ENCODE assay signal across 1 cellular context in the genomic region with DNA sequence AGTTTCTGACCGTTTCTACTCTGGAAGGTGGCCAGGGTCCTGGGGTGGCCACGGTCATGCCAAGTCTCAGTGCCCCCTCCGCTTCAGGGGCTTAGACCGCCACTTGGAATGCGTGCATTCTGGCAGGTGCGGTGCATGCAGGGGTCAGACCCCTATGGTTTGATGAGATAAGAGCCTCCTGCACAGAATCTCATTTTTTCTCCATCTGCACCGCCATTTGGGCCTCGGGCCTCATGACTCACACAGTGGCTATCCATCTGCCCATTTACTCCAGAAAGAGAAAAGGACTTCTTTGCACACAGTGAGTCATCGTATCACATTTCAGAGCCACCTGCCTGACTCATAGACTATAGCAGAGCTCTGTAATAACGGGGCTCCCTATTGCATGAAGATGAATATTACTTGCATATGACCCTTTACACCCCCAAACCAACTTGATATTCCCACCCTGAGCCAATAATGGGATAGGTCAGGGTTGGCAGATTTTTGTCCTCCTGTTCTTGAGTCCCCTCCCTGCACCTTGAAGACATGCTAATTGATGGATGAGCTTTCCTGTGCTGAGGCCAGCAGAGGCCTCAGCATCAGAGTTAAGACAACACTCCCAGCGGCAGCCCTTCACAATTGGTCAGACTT.
TF ChIP-seq lines count a peak whose summit lies in the region.

No MANE protein-coding gene starts in this region.

TF ChIP-seq in GM23338, 12 proteins besides CTCF, POLR2A, EP300 and RAD21 (continued from another document):
- TF ChIP-seq, protein P1, sequence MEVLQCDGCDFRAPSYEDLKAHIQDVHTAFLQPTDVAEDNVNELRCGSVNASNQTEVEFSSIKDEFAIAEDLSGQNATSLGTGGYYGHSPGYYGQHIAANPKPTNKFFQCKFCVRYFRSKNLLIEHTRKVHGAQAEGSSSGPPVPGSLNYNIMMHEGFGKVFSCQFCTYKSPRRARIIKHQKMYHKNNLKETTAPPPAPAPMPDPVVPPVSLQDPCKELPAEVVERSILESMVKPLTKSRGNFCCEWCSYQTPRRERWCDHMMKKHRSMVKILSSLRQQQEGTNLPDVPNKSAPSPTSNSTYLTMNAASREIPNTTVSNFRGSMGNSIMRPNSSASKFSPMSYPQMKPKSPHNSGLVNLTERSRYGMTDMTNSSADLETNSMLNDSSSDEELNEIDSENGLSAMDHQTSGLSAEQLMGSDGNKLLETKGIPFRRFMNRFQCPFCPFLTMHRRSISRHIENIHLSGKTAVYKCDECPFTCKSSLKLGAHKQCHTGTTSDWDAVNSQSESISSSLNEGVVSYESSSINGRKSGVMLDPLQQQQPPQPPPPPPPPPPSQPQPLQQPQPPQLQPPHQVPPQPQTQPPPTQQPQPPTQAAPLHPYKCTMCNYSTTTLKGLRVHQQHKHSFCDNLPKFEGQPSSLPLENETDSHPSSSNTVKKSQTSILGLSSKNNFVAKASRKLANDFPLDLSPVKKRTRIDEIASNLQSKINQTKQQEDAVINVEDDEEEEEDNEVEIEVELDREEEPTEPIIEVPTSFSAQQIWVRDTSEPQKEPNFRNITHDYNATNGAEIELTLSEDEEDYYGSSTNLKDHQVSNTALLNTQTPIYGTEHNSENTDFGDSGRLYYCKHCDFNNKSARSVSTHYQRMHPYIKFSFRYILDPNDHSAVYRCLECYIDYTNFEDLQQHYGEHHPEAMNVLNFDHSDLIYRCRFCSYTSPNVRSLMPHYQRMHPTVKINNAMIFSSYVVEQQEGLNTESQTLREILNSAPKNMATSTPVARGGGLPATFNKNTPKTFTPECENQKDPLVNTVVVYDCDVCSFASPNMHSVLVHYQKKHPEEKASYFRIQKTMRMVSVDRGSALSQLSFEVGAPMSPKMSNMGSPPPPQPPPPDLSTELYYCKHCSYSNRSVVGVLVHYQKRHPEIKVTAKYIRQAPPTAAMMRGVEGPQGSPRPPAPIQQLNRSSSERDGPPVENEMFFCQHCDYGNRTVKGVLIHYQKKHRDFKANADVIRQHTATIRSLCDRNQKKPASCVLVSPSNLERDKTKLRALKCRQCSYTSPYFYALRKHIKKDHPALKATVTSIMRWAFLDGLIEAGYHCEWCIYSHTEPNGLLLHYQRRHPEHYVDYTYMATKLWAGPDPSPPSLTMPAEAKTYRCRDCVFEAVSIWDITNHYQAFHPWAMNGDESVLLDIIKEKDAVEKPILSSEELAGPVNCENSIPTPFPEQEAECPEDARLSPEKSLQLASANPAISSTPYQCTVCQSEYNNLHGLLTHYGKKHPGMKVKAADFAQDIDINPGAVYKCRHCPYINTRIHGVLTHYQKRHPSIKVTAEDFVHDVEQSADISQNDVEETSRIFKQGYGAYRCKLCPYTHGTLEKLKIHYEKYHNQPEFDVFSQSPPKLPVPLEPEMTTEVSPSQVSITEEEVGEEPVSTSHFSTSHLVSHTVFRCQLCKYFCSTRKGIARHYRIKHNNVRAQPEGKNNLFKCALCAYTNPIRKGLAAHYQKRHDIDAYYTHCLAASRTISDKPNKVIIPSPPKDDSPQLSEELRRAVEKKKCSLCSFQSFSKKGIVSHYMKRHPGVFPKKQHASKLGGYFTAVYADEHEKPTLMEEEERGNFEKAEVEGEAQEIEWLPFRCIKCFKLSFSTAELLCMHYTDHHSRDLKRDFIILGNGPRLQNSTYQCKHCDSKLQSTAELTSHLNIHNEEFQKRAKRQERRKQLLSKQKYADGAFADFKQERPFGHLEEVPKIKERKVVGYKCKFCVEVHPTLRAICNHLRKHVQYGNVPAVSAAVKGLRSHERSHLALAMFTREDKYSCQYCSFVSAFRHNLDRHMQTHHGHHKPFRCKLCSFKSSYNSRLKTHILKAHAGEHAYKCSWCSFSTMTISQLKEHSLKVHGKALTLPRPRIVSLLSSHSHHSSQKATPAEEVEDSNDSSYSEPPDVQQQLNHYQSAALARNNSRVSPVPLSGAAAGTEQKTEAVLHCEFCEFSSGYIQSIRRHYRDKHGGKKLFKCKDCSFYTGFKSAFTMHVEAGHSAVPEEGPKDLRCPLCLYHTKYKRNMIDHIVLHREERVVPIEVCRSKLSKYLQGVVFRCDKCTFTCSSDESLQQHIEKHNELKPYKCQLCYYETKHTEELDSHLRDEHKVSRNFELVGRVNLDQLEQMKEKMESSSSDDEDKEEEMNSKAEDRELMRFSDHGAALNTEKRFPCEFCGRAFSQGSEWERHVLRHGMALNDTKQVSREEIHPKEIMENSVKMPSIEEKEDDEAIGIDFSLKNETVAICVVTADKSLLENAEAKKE (CRISPR knock-in tag; IDR thresholded peaks at IDR 0.05): no peak
- TF ChIP-seq NANOG (IDR thresholded peaks at IDR 0.05; ENCODE audit: borderline replicate concordance): no peak
TF ChIP-seq in GM23338: peak in this region for 0.
